Comparison of ENCODE assay signal across 1 cellular context in genomic region chr6:16260602-16261001, GRCh38. TPM values are rescaled to one million over a fixed set of nuclear protein-coding genes. Genes with fewer than 3 reads are reported as not detected.
"Had no signal": no experiment of that assay in that cellular context is flagged by ENCODE, and none has a peak within 500 bp of the region (broad histone marks: within the 10 kb centered on the region; RNA-seq: fewer than 3 reads in every experiment).

No MANE protein-coding gene starts in this region.

RNA-seq across cellular contexts. Expression of gene GMPR, which starts 22.2 kb away (rescaled TPM):
- total RNA-seq: G401 had no signal
